In genomic region chr17:15340966-15341365, GRCh38 we compare ENCODE assay signal across 1 cellular context.
TF ChIP-seq lines count a peak whose summit lies in the region.

No MANE protein-coding gene starts in this region.

TF ChIP-seq in GM23338, 12 proteins besides CTCF, POLR2A, EP300 and RAD21 (continued from another document):
- TF ChIP-seq REST (IDR thresholded peaks at IDR 0.05; ENCODE audit: unreplicated experiment) (no peak), EZH2 (IDR thresholded peaks at IDR 0.05; ENCODE audit: low read depth, unreplicated experiment) (no peak), EZH2phosphoT487 (IDR thresholded peaks at IDR 0.05; ENCODE audit: unreplicated experiment) (no peak), POLR2AphosphoS5 (IDR thresholded peaks at IDR 0.05; ENCODE audit: low read depth) (no peak), ZNF331 (CRISPR knock-in tag; IDR thresholded peaks at IDR 0.05; ENCODE audit: low read depth) (no peak), JUNB (IDR thresholded peaks at IDR 0.05; ENCODE audit: unreplicated experiment) (no peak), NANOG (IDR thresholded peaks at IDR 0.05; ENCODE audit: borderline replicate concordance) (no peak), ZNF114 (CRISPR knock-in tag; IDR thresholded peaks at IDR 0.05) (no peak)
- TF ChIP-seq, protein P1, sequence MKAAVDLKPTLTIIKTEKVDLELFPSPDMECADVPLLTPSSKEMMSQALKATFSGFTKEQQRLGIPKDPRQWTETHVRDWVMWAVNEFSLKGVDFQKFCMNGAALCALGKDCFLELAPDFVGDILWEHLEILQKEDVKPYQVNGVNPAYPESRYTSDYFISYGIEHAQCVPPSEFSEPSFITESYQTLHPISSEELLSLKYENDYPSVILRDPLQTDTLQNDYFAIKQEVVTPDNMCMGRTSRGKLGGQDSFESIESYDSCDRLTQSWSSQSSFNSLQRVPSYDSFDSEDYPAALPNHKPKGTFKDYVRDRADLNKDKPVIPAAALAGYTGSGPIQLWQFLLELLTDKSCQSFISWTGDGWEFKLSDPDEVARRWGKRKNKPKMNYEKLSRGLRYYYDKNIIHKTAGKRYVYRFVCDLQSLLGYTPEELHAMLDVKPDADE (IDR thresholded peaks at IDR 0.05), result no peak
